29 cellular contexts compared by ENCODE assay signal in genomic region chr5:78651468-78651867, GRCh38.
"Had no signal": no experiment of that assay in that cellular context is flagged by ENCODE, and none has a peak within 500 bp of the region (broad histone marks: within the 10 kb centered on the region; RNA-seq: fewer than 3 reads in every experiment).

No MANE protein-coding gene starts in this region.

- FAIRE-seq: small intestine, urothelium cell line had no signal

- H3K27ac ChIP-seq: neural progenitor cell, ovary, parathyroid adenoma, psoas muscle, right lobe of liver, sigmoid colon, stomach, thoracic aorta, thyroid gland, tibial nerve, upper lobe of left lung, vagina had no signal

- H3K36me3 Mint-ChIP-seq: natural killer cell; neural progenitor cell; stimulated activated effector memory CD8-positive, alpha-beta T cell treated with anti-CD3 and anti-CD28 coated beads, Interleukin-12 subunit alpha, Interleukin-12 subunit beta, amount 100 ng/mL, for 72 hours had no signal

- H3K79me2 ChIP-seq: parathyroid adenoma had no signal

- DNase-seq: natural killer cell; nephron progenitor cell; occipital lobe; ovary; posterior cingulate gyrus; psoas muscle; right cardiac atrium; right lobe of liver; sigmoid colon; small intestine; stimulated activated CD4-positive, alpha-beta T cell treated with anti-CD3 and anti-CD28 coated beads, Interleukin-15, amount 100 ng/mL, for 24 hours; stimulated activated CD4-positive, alpha-beta T cell treated with anti-CD3 and anti-CD28 coated beads, Interleukin-2, amount 100 ng/mL, for 24 hours; stimulated activated CD4-positive, alpha-beta T cell treated with anti-CD3 and anti-CD28 coated beads, Interleukin-2, amount 100 ng/mL, for 48 hours; stimulated activated CD4-positive, alpha-beta T cell treated with anti-CD3 and anti-CD28 coated beads, Interleukin-4, amount 100 ng/mL, for 24 hours; stimulated activated naive B cell treated with anti-CD40 and anti-IgM and Interleukin-4, amounts not matched to agents 10 μg/mL and 1 μg/mL and 100 μg/mL, for 72 hours; stimulated activated naive CD4-positive, alpha-beta T cell treated with Interleukin-2 at 50 U/mL for 16 hours; stomach; thyroid gland; trophoblast cell; upper lobe of left lung had no signal

- H3K9me3 Mint-ChIP-seq: natural killer cell; neural progenitor cell; stimulated activated effector memory CD8-positive, alpha-beta T cell treated with anti-CD3 and anti-CD28 coated beads, Interleukin-12 subunit alpha, Interleukin-12 subunit beta, amount 100 ng/mL, for 72 hours; stimulated activated naive B cell treated with anti-CD40 and anti-IgM and Interleukin-4, amounts not matched to agents 10 μg/mL and 1 μg/mL and 100 μg/mL, for 72 hours; stimulated activated naive CD8-positive, alpha-beta T cell treated with anti-CD3 and anti-CD28 coated beads, Interleukin-15, Interleukin-2, amounts not matched to agents 100 ng/mL and 50 ng/mL, for 24 hours had no signal

- H2AFZ ChIP-seq: neural progenitor cell, parathyroid adenoma had no signal

- H3K9ac ChIP-seq: neural progenitor cell, parathyroid adenoma had no signal

- H3K9me3 ChIP-seq: ovary, psoas muscle, right lobe of liver, sigmoid colon, stomach, thoracic aorta, thyroid gland, tibial nerve, upper lobe of left lung, vagina had no signal

- ATAC-seq: natural killer cell; psoas muscle; right cardiac atrium; right lobe of liver; stimulated activated effector memory CD8-positive, alpha-beta T cell treated with anti-CD3 and anti-CD28 coated beads, Interleukin-12 subunit alpha, Interleukin-12 subunit beta, amount 100 ng/mL, for 72 hours; stimulated activated naive B cell treated with anti-CD40 and anti-IgM and Interleukin-4, amounts not matched to agents 10 μg/mL and 1 μg/mL and 100 μg/mL, for 72 hours had no signal

- H3K27ac Mint-ChIP-seq: natural killer cell; nephron progenitor cell; neural progenitor cell; progenitor cell of endocrine pancreas; stimulated activated effector memory CD8-positive, alpha-beta T cell treated with anti-CD3 and anti-CD28 coated beads, Interleukin-12 subunit alpha, Interleukin-12 subunit beta, amount 100 ng/mL, for 72 hours; stimulated activated naive B cell treated with anti-CD40 and anti-IgM and Interleukin-4, amounts not matched to agents 10 μg/mL and 1 μg/mL and 100 μg/mL, for 72 hours; stimulated activated naive CD8-positive, alpha-beta T cell treated with anti-CD3 and anti-CD28 coated beads, Interleukin-15, Interleukin-2, amounts not matched to agents 100 ng/mL and 50 ng/mL, for 24 hours had no signal

- H3K36me3 ChIP-seq: neural progenitor cell, ovary, right lobe of liver, sigmoid colon, stomach, thoracic aorta, thyroid gland, tibial nerve, upper lobe of left lung, vagina had no signal

- H3K4me3 ChIP-seq: neural progenitor cell, ovary, psoas muscle, right lobe of liver, sigmoid colon, stomach, thoracic aorta, thyroid gland, tibial nerve, upper lobe of left lung, vagina had no signal

- H3K4me3 Mint-ChIP-seq: natural killer cell; nephron progenitor cell; neural progenitor cell; stimulated activated effector memory CD8-positive, alpha-beta T cell treated with anti-CD3 and anti-CD28 coated beads, Interleukin-12 subunit alpha, Interleukin-12 subunit beta, amount 100 ng/mL, for 72 hours; stimulated activated naive B cell treated with anti-CD40 and anti-IgM and Interleukin-4, amounts not matched to agents 10 μg/mL and 1 μg/mL and 100 μg/mL, for 72 hours; stimulated activated naive CD8-positive, alpha-beta T cell treated with anti-CD3 and anti-CD28 coated beads, Interleukin-15, Interleukin-2, amounts not matched to agents 100 ng/mL and 50 ng/mL, for 24 hours had no signal

- H3K27me3 ChIP-seq: neural progenitor cell, ovary, sigmoid colon, thyroid gland, tibial nerve, vagina had no signal

- H3K4me2 ChIP-seq: neural progenitor cell had no signal
